ENCODE assay signal across 1 cellular context in genomic region chr19:18798384-18799352, GRCh38.
TF ChIP-seq lines count a peak whose summit lies in the region.

No MANE protein-coding gene starts in this region.

TF ChIP-seq in HepG2, 621 proteins besides CTCF, POLR2A, EP300 and RAD21 (continued from another document and continues in another):
- peak; percentile 43 for TF ChIP-seq UBTF (CRISPR knock-in tag; IDR thresholded peaks at IDR 0.05)
- no peak; the same call in 1 of the 2 replicates for TF ChIP-seq NRL (CRISPR knock-in tag; IDR thresholded peaks at IDR 0.05; ENCODE audit: borderline replicate concordance)
- peak; percentile 51 for TF ChIP-seq HNF4G (IDR thresholded peaks at IDR 0.05; ENCODE audit: borderline replicate concordance, low read depth, low read length)
- no peak for TF ChIP-seq HNF4G (CRISPR knock-in tag; IDR thresholded peaks at IDR 0.05; ENCODE audit: borderline replicate concordance, low read depth)
- TF ChIP-seq ZNF280D (CRISPR knock-in tag; IDR thresholded peaks at IDR 0.05) = no peak
- TF ChIP-seq ZNF552 (CRISPR knock-in tag; IDR thresholded peaks at IDR 0.05; ENCODE audit: borderline replicate concordance) = no peak; the same call in 1 of the 2 replicates
- TF ChIP-seq ZFP36L2 (CRISPR knock-in tag; IDR thresholded peaks at IDR 0.05) = no peak
- TF ChIP-seq THRA (CRISPR knock-in tag; IDR thresholded peaks at IDR 0.05; ENCODE audit: borderline replicate concordance) = peak; percentile 29; the same call in 1 of the 2 replicates
- no peak for TF ChIP-seq SCMH1 (CRISPR knock-in tag; IDR thresholded peaks at IDR 0.05; ENCODE audit: borderline replicate concordance)
- TF ChIP-seq HDAC2 (CRISPR knock-in tag; IDR thresholded peaks at IDR 0.05) = peak; percentile 64
- no peak for TF ChIP-seq ZNF564 (CRISPR knock-in tag; IDR thresholded peaks at IDR 0.05)
- no peak for TF ChIP-seq ZNF530 (CRISPR knock-in tag; IDR thresholded peaks at IDR 0.05; ENCODE audit: low read depth)
- no peak for TF ChIP-seq ZBTB26 (CRISPR knock-in tag; IDR thresholded peaks at IDR 0.05; ENCODE audit: borderline replicate concordance)
- TF ChIP-seq ZBTB7B (CRISPR knock-in tag; IDR thresholded peaks at IDR 0.05) = peak; percentile 73
- TF ChIP-seq HMGXB4 (CRISPR knock-in tag; IDR thresholded peaks at IDR 0.05; ENCODE audit: borderline replicate concordance in 1 of 2, low read depth in 1 of 2) = no peak
- no peak for TF ChIP-seq TBL1XR1 (IDR thresholded peaks at IDR 0.05; ENCODE audit: borderline replicate concordance, low read length, partially characterized antibody)
- no peak for TF ChIP-seq ZNF230 (CRISPR knock-in tag; IDR thresholded peaks at IDR 0.05)
- no peak for TF ChIP-seq LRRFIP1 (CRISPR knock-in tag; conservative IDR thresholded peaks at IDR 0.05)
- TF ChIP-seq ZNF317 (CRISPR knock-in tag; IDR thresholded peaks at IDR 0.05) = no peak
- no peak for TF ChIP-seq ZSCAN25 (CRISPR knock-in tag; IDR thresholded peaks at IDR 0.05)
- no peak for TF ChIP-seq TMF1 (CRISPR knock-in tag; IDR thresholded peaks at IDR 0.05; ENCODE audit: low read depth)
- TF ChIP-seq NONO (IDR thresholded peaks at IDR 0.05) = no peak
- TF ChIP-seq NONO (CRISPR knock-in tag; conservative IDR thresholded peaks at IDR 0.05) = 0 out of 2 replicates have a peak, but pooled peaks have one; percentile 35
- TF ChIP-seq FOXA1 (IDR thresholded peaks at IDR 0.05) = no peak
- peak; percentile 78 for TF ChIP-seq FOXA1 (CRISPR knock-in tag; IDR thresholded peaks at IDR 0.05)
- no peak for TF ChIP-seq ZNF839 (CRISPR knock-in tag; IDR thresholded peaks at IDR 0.05; ENCODE audit: borderline replicate concordance)
- TF ChIP-seq FOXA3 (CRISPR knock-in tag; IDR thresholded peaks at IDR 0.05) = peak; percentile 73
- no peak for TF ChIP-seq STAT6 (CRISPR knock-in tag; IDR thresholded peaks at IDR 0.05; ENCODE audit: borderline replicate concordance)
- TF ChIP-seq TP53 (CRISPR knock-in tag; conservative IDR thresholded peaks at IDR 0.05) = 0 out of 2 replicates have a peak, but pooled peaks have one; percentile 29
- no peak for TF ChIP-seq ZNF143 (CRISPR knock-in tag; IDR thresholded peaks at IDR 0.05)
- no peak for TF ChIP-seq GMEB2 (CRISPR knock-in tag; IDR thresholded peaks at IDR 0.05; ENCODE audit: low read depth)
- TF ChIP-seq TARDBP (CRISPR knock-in tag; IDR thresholded peaks at IDR 0.05) = peak; percentile 77
- no peak for TF ChIP-seq PAX8 (CRISPR knock-in tag; IDR thresholded peaks at IDR 0.05; ENCODE audit: borderline replicate concordance)
- no peak for TF ChIP-seq ZNF12 (CRISPR knock-in tag; IDR thresholded peaks at IDR 0.05)
- TF ChIP-seq KMT2A (CRISPR knock-in tag; IDR thresholded peaks at IDR 0.05) = no peak
- no peak for TF ChIP-seq CREB3 (CRISPR knock-in tag; IDR thresholded peaks at IDR 0.05)
- no peak for TF ChIP-seq ATF1 (CRISPR knock-in tag; IDR thresholded peaks at IDR 0.05)
- no peak for TF ChIP-seq IKZF1 (IDR thresholded peaks at IDR 0.05)
- no peak for TF ChIP-seq U2AF2 (IDR thresholded peaks at IDR 0.05; ENCODE audit: low read depth, low read length)
- TF ChIP-seq SETDB1 (CRISPR knock-in tag; IDR thresholded peaks at IDR 0.05; ENCODE audit: borderline replicate concordance) = no peak
- TF ChIP-seq EHMT2 (IDR thresholded peaks at IDR 0.05; ENCODE audit: borderline replicate concordance, low read depth, low read length) = no peak
- TF ChIP-seq ZNF10 (CRISPR knock-in tag; IDR thresholded peaks at IDR 0.05; ENCODE audit: borderline replicate concordance, low read depth) = no peak
- TF ChIP-seq ZNF563 (CRISPR knock-in tag; IDR thresholded peaks at IDR 0.05) = 0 out of 2 replicates have a peak, but pooled peaks have one; percentile 51
